Comparison of ENCODE assay signal across 14 cellular contexts in the genomic region with DNA sequence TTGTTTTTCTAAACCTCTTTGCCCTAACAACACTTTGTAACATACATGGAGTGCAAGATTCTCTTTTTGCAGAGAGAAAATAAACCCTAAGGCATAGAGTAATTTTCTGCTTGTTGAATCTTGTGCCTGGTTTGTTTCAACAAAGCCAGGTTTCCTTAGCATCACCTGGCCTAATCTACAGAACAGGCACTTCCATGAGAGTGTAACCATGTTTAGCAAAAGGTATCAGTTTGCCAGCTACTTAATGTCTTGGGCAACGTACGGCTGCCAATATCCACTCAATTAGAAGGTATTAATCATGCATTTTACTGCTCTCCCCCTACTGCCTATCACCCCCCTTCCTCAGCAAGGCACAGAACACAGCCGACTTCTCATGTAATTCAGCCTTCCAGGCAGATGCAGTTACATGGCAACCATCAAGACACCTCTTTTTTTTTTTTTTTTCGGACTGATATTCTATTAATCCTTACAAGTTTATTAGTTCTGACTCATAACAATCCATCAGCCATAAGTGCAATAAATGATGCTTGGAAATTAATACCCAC.
DNase-seq lines count a peak whose midpoint lies in the region; ATAC-seq and TF ChIP-seq lines count a peak whose summit lies in the region.
"Had no signal": no experiment of that assay in that cellular context is flagged by ENCODE, and none has a peak within 500 bp of the region (broad histone marks: within the 10 kb centered on the region; RNA-seq: fewer than 3 reads in every experiment).

No MANE protein-coding gene starts in this region.

- POLR2A ChIA-PET in WTC11 (lab: Charles Lee): no interaction called here

- intact Hi-C loops in uterus (cut with DNase I; ENCODE audit: low total_unique reads): no loop called here

- H3K4me1 Mint-ChIP-seq in endodermal cell (peaks cover 33% of the 10 kb centered on the region), WTC11 (peaks cover 8% of the 10 kb centered on the region)
- H3K4me1 Mint-ChIP-seq: natural killer cell had no signal

- no peak for TF ChIP-seq POLR2A in uterus (IDR thresholded peaks at IDR 0.05)

- no peak overlapping the region for H3K4me3 Mint-ChIP-seq in endodermal cell
- H3K4me3 Mint-ChIP-seq in WTC11: no peak overlapping the region
- H3K4me3 Mint-ChIP-seq: CD4-positive, alpha-beta T cell; natural killer cell had no signal

- H3K4me3 ChIP-seq in endodermal cell (ENCODE audit: low read length): no peak overlapping the region
- no peak overlapping the region for H3K4me3 ChIP-seq in uterus
- H3K4me3 ChIP-seq: gastrocnemius medialis, lung, upper lobe of left lung had no signal

- H3K27ac Mint-ChIP-seq in endodermal cell (no peak overlapping the region), WTC11 (no peak overlapping the region)
- H3K27ac Mint-ChIP-seq: CD4-positive, alpha-beta T cell; natural killer cell had no signal

- TF ChIP-seq CTCF in endodermal cell (conservative IDR thresholded peaks at IDR 0.05) (no peak), uterus (IDR thresholded peaks at IDR 0.05) (no peak), WTC11 (IDR thresholded peaks at IDR 0.05) (no peak)

- H3K27me3 Mint-ChIP-seq in endodermal cell (ENCODE audit: insufficient read depth) (no peaks in the 10 kb centered on the region), WTC11 (ENCODE audit: low read depth) (no peaks in the 10 kb centered on the region)
- H3K27me3 Mint-ChIP-seq: CD4-positive, alpha-beta T cell had no signal

- H3K9me3 Mint-ChIP-seq in endodermal cell: no peaks in the 10 kb centered on the region
- no peaks in the 10 kb centered on the region for H3K9me3 Mint-ChIP-seq in WTC11
- H3K9me3 Mint-ChIP-seq: CD4-positive, alpha-beta T cell; natural killer cell had no signal

- WGBS in endodermal cell (ENCODE audit: insufficient coverage in 1 of 2, insufficient read length in 1 of 2), 2 experiments: 77 to 90% methylated on average over 3 to 4 of the region's 4 CpGs

- H3K9ac ChIP-seq in endodermal cell (ENCODE audit: extremely low read depth, low read length, poor library complexity, severe bottlenecking): no peak overlapping the region

- H3K36me3 Mint-ChIP-seq in endodermal cell (ENCODE audit: low read depth): no peaks in the 10 kb centered on the region
- H3K36me3 Mint-ChIP-seq in WTC11: no peaks in the 10 kb centered on the region
- H3K36me3 Mint-ChIP-seq: natural killer cell had no signal

- ATAC-seq in GM19395 (IDR thresholded peaks at IDR 0.05; ENCODE audit: unreplicated experiment) (no peak), WTC11 (no peak)
- ATAC-seq: gastrocnemius medialis; natural killer cell; stimulated activated naive CD8-positive, alpha-beta T cell treated with anti-CD3 and anti-CD28 coated beads, Interleukin-15, Interleukin-2, amounts not matched to agents 100 U/mL and 50 U/mL, for 24 hours had no signal

- H3K36me3 ChIP-seq in endodermal cell (ENCODE audit: control insufficient read depth, insufficient read depth, low read length): no peaks in the 10 kb centered on the region
- H3K36me3 ChIP-seq in uterus: no peaks in the 10 kb centered on the region
- H3K36me3 ChIP-seq: gastrocnemius medialis, upper lobe of left lung had no signal

- H3K27me3 ChIP-seq in endodermal cell (ENCODE audit: control insufficient read depth, insufficient read depth, low read length, poor library complexity, severe bottlenecking): no peaks in the 10 kb centered on the region
- no peaks in the 10 kb centered on the region for H3K27me3 ChIP-seq in uterus
- H3K27me3 ChIP-seq: gastrocnemius medialis, upper lobe of left lung had no signal

- DNase-seq in NCI-H524 (lab: John Stamatoyannopoulos, UW): peak; percentile 18 to 49
- no peak for DNase-seq in NCI-H524 treated with DMSO at 0.1 percent for 48 hours (lab: John Stamatoyannopoulos, UW)
- peak; percentile 63 for DNase-seq in NCI-H2171 (lab: John Stamatoyannopoulos, UW)
- no peak for DNase-seq in endodermal cell
- no peak for DNase-seq in uterus
- no peak for DNase-seq in activated CD4-positive, alpha-beta T cell treated with anti-CD3 and anti-CD28 coated beads for 4 hours
- DNase-seq in WTC11 (ENCODE audit: low spot score): no peak
- DNase-seq: CD4-positive, alpha-beta T cell; gastrocnemius medialis; natural killer cell; stimulated activated naive CD8-positive, alpha-beta T cell treated with anti-CD3 and anti-CD28 coated beads, Interleukin-15, Interleukin-2, amounts not matched to agents 100 U/mL and 50 U/mL, for 24 hours; upper lobe of left lung had no signal

- H3K9me3 ChIP-seq in endodermal cell (ENCODE audit: control insufficient read depth, low read length) (no peaks in the 10 kb centered on the region), uterus (no peaks in the 10 kb centered on the region)
- H3K9me3 ChIP-seq: gastrocnemius medialis, upper lobe of left lung had no signal

- H3K27ac ChIP-seq in endodermal cell (ENCODE audit: low read depth, low read length) (peak overlapping the region; percentile 59), uterus (peak overlapping the region; percentile 66 to 74)
- H3K27ac ChIP-seq: gastrocnemius medialis, upper lobe of left lung had no signal

- H3K4me1 ChIP-seq in endodermal cell (ENCODE audit: control insufficient read depth, insufficient read depth, low read length) (peaks cover 12% of the 10 kb centered on the region), uterus (no peaks in the 10 kb centered on the region)
- H3K4me1 ChIP-seq: gastrocnemius medialis had no signal

- CTCF ChIA-PET in WTC11 (lab: Charles Lee): no interaction called here

TF ChIP-seq in WTC11, 78 proteins besides CTCF, POLR2A, EP300 and RAD21 (continues in another document):
- TF ChIP-seq, protein P1, sequence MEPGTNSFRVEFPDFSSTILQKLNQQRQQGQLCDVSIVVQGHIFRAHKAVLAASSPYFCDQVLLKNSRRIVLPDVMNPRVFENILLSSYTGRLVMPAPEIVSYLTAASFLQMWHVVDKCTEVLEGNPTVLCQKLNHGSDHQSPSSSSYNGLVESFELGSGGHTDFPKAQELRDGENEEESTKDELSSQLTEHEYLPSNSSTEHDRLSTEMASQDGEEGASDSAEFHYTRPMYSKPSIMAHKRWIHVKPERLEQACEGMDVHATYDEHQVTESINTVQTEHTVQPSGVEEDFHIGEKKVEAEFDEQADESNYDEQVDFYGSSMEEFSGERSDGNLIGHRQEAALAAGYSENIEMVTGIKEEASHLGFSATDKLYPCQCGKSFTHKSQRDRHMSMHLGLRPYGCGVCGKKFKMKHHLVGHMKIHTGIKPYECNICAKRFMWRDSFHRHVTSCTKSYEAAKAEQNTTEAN (CRISPR knock-in tag; IDR thresholded peaks at IDR 0.05): no peak
- TF ChIP-seq ZNF219 (CRISPR knock-in tag; IDR thresholded peaks at IDR 0.05; ENCODE audit: borderline replicate concordance) (no peak), ZNF396 (CRISPR knock-in tag; IDR thresholded peaks at IDR 0.05; ENCODE audit: borderline replicate concordance) (no peak), EMX1 (CRISPR knock-in tag; IDR thresholded peaks at IDR 0.05) (no peak), OVOL2 (CRISPR knock-in tag; IDR thresholded peaks at IDR 0.05; ENCODE audit: borderline replicate concordance) (no peak), ELF4 (CRISPR knock-in tag; IDR thresholded peaks at IDR 0.05; ENCODE audit: low read depth) (no peak), JUN (CRISPR knock-in tag; IDR thresholded peaks at IDR 0.05) (no peak)
- TF ChIP-seq, protein P2, sequence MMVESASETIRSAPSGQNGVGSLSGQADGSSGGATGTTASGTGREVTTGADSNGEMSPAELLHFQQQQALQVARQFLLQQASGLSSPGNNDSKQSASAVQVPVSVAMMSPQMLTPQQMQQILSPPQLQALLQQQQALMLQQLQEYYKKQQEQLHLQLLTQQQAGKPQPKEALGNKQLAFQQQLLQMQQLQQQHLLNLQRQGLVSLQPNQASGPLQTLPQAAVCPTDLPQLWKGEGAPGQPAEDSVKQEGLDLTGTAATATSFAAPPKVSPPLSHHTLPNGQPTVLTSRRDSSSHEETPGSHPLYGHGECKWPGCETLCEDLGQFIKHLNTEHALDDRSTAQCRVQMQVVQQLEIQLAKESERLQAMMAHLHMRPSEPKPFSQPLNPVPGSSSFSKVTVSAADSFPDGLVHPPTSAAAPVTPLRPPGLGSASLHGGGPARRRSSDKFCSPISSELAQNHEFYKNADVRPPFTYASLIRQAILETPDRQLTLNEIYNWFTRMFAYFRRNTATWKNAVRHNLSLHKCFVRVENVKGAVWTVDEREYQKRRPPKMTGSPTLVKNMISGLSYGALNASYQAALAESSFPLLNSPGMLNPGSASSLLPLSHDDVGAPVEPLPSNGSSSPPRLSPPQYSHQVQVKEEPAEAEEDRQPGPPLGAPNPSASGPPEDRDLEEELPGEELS (CRISPR knock-in tag; IDR thresholded peaks at IDR 0.05): no peak
- TF ChIP-seq, protein P3, sequence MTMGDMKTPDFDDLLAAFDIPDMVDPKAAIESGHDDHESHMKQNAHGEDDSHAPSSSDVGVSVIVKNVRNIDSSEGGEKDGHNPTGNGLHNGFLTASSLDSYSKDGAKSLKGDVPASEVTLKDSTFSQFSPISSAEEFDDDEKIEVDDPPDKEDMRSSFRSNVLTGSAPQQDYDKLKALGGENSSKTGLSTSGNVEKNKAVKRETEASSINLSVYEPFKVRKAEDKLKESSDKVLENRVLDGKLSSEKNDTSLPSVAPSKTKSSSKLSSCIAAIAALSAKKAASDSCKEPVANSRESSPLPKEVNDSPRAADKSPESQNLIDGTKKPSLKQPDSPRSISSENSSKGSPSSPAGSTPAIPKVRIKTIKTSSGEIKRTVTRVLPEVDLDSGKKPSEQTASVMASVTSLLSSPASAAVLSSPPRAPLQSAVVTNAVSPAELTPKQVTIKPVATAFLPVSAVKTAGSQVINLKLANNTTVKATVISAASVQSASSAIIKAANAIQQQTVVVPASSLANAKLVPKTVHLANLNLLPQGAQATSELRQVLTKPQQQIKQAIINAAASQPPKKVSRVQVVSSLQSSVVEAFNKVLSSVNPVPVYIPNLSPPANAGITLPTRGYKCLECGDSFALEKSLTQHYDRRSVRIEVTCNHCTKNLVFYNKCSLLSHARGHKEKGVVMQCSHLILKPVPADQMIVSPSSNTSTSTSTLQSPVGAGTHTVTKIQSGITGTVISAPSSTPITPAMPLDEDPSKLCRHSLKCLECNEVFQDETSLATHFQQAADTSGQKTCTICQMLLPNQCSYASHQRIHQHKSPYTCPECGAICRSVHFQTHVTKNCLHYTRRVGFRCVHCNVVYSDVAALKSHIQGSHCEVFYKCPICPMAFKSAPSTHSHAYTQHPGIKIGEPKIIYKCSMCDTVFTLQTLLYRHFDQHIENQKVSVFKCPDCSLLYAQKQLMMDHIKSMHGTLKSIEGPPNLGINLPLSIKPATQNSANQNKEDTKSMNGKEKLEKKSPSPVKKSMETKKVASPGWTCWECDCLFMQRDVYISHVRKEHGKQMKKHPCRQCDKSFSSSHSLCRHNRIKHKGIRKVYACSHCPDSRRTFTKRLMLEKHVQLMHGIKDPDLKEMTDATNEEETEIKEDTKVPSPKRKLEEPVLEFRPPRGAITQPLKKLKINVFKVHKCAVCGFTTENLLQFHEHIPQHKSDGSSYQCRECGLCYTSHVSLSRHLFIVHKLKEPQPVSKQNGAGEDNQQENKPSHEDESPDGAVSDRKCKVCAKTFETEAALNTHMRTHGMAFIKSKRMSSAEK (CRISPR knock-in tag; IDR thresholded peaks at IDR 0.05; ENCODE audit: borderline replicate concordance): no peak

Comparison
In these comparisons a context has a peak if more than half of its experiments do, and no peak if none do; other contexts are left out.
1. DNase-seq: peak in NCI-H524 (2 of 2) and NCI-H2171 (single experiment); none in NCI-H524 treated with DMSO at 0.1 percent for 48 hours (single experiment), endodermal cell (single experiment), uterus (0 of 2), activated CD4-positive, alpha-beta T cell treated with anti-CD3 and anti-CD28 coated beads for 4 hours (0 of 2) and WTC11 (single experiment).